ENCODE assay signal across 1 cellular context in genomic region chr18:35972197-35973000, GRCh38.
TF ChIP-seq lines count a peak whose summit lies in the region.

Gene RMP24, plus strand, starts transcription at chr18:35972679.

TF ChIP-seq in H1, 55 proteins besides CTCF, POLR2A, EP300 and RAD21 (continued from another document):
- TF ChIP-seq ATF3 (IDR thresholded peaks at IDR 0.05; ENCODE audit: insufficient read depth, low read depth, low read length): no peak
- TF ChIP-seq, protein P1, sequence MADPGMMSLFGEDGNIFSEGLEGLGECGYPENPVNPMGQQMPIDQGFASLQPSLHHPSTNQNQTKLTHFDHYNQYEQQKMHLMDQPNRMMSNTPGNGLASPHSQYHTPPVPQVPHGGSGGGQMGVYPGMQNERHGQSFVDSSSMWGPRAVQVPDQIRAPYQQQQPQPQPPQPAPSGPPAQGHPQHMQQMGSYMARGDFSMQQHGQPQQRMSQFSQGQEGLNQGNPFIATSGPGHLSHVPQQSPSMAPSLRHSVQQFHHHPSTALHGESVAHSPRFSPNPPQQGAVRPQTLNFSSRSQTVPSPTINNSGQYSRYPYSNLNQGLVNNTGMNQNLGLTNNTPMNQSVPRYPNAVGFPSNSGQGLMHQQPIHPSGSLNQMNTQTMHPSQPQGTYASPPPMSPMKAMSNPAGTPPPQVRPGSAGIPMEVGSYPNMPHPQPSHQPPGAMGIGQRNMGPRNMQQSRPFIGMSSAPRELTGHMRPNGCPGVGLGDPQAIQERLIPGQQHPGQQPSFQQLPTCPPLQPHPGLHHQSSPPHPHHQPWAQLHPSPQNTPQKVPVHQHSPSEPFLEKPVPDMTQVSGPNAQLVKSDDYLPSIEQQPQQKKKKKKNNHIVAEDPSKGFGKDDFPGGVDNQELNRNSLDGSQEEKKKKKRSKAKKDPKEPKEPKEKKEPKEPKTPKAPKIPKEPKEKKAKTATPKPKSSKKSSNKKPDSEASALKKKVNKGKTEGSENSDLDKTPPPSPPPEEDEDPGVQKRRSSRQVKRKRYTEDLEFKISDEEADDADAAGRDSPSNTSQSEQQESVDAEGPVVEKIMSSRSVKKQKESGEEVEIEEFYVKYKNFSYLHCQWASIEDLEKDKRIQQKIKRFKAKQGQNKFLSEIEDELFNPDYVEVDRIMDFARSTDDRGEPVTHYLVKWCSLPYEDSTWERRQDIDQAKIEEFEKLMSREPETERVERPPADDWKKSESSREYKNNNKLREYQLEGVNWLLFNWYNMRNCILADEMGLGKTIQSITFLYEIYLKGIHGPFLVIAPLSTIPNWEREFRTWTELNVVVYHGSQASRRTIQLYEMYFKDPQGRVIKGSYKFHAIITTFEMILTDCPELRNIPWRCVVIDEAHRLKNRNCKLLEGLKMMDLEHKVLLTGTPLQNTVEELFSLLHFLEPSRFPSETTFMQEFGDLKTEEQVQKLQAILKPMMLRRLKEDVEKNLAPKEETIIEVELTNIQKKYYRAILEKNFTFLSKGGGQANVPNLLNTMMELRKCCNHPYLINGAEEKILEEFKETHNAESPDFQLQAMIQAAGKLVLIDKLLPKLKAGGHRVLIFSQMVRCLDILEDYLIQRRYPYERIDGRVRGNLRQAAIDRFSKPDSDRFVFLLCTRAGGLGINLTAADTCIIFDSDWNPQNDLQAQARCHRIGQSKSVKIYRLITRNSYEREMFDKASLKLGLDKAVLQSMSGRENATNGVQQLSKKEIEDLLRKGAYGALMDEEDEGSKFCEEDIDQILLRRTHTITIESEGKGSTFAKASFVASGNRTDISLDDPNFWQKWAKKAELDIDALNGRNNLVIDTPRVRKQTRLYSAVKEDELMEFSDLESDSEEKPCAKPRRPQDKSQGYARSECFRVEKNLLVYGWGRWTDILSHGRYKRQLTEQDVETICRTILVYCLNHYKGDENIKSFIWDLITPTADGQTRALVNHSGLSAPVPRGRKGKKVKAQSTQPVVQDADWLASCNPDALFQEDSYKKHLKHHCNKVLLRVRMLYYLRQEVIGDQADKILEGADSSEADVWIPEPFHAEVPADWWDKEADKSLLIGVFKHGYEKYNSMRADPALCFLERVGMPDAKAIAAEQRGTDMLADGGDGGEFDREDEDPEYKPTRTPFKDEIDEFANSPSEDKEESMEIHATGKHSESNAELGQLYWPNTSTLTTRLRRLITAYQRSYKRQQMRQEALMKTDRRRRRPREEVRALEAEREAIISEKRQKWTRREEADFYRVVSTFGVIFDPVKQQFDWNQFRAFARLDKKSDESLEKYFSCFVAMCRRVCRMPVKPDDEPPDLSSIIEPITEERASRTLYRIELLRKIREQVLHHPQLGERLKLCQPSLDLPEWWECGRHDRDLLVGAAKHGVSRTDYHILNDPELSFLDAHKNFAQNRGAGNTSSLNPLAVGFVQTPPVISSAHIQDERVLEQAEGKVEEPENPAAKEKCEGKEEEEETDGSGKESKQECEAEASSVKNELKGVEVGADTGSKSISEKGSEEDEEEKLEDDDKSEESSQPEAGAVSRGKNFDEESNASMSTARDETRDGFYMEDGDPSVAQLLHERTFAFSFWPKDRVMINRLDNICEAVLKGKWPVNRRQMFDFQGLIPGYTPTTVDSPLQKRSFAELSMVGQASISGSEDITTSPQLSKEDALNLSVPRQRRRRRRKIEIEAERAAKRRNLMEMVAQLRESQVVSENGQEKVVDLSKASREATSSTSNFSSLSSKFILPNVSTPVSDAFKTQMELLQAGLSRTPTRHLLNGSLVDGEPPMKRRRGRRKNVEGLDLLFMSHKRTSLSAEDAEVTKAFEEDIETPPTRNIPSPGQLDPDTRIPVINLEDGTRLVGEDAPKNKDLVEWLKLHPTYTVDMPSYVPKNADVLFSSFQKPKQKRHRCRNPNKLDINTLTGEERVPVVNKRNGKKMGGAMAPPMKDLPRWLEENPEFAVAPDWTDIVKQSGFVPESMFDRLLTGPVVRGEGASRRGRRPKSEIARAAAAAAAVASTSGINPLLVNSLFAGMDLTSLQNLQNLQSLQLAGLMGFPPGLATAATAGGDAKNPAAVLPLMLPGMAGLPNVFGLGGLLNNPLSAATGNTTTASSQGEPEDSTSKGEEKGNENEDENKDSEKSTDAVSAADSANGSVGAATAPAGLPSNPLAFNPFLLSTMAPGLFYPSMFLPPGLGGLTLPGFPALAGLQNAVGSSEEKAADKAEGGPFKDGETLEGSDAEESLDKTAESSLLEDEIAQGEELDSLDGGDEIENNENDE (IDR thresholded peaks at IDR 0.05; ENCODE audit: insufficient replicate concordance, low read length): no peak
- no peak for TF ChIP-seq POU5F1 (IDR thresholded peaks at IDR 0.05; ENCODE audit: low read depth, low read length)
- no peak for TF ChIP-seq BRCA1 (IDR thresholded peaks at IDR 0.05; ENCODE audit: low read depth, low read length)
- TF ChIP-seq, protein P2, sequence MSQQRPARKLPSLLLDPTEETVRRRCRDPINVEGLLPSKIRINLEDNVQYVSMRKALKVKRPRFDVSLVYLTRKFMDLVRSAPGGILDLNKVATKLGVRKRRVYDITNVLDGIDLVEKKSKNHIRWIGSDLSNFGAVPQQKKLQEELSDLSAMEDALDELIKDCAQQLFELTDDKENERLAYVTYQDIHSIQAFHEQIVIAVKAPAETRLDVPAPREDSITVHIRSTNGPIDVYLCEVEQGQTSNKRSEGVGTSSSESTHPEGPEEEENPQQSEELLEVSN (IDR thresholded peaks at IDR 0.05): peak; percentile 55; the same call in 1 of the 2 replicates
- no peak for TF ChIP-seq TEAD4 (IDR thresholded peaks at IDR 0.05; ENCODE audit: low read depth, low read length)
- no peak for TF ChIP-seq BCL11A (IDR thresholded peaks at IDR 0.05; ENCODE audit: low read depth in 2 of 2, low read length in 2 of 2)
- no peak for TF ChIP-seq NRF1 (IDR thresholded peaks at IDR 0.05; ENCODE audit: low read depth, low read length)
- no peak for TF ChIP-seq CBX5 (IDR thresholded peaks at IDR 0.05; ENCODE audit: low read depth, low read length)
- TF ChIP-seq JUN (IDR thresholded peaks at IDR 0.05; ENCODE audit: low read depth, low read length): 0 out of 2 replicates have a peak, but pooled peaks have one; percentile 31
- TF ChIP-seq RXRA (IDR thresholded peaks at IDR 0.05; ENCODE audit: insufficient read depth, low read depth, low read length): no peak
- TF ChIP-seq CHD2 (IDR thresholded peaks at IDR 0.05; ENCODE audit: low read length): peak; percentile 68
- TF ChIP-seq KDM5A (IDR thresholded peaks at IDR 0.05; ENCODE audit: low read length): peak; percentile 68
- TF ChIP-seq CREB1 (IDR thresholded peaks at IDR 0.05): peak; percentile 82
- TF ChIP-seq RNF2 (IDR thresholded peaks at IDR 0.05; ENCODE audit: borderline replicate concordance, low read depth, low read length, missing control alignments, poor library complexity, severe bottlenecking): no peak
- TF ChIP-seq JUND (IDR thresholded peaks at IDR 0.05; ENCODE audit: low read length): peak; percentile 50; the same call in 1 of the 2 replicates
- no peak for TF ChIP-seq SUZ12 (IDR thresholded peaks at IDR 0.05; ENCODE audit: low read length)
- TF ChIP-seq TCF12 (IDR thresholded peaks at IDR 0.05; ENCODE audit: low read depth, low read length): peak; percentile 71; the same call in 1 of the 2 replicates
- TF ChIP-seq KDM1A (IDR thresholded peaks at IDR 0.05; ENCODE audit: borderline replicate concordance, low read length): 0 out of 2 replicates have a peak, but pooled peaks have one; percentile 2
- peak; percentile 91 for TF ChIP-seq ASH2L (IDR thresholded peaks at IDR 0.05; ENCODE audit: low read length)
- peak; percentile 80; the same call in 1 of the 2 replicates for TF ChIP-seq EGR1 (IDR thresholded peaks at IDR 0.05; ENCODE audit: borderline replicate concordance, low read depth, low read length)
- 0 out of 2 replicates have a peak, but pooled peaks have one; percentile 41 for TF ChIP-seq SP4 (IDR thresholded peaks at IDR 0.05; ENCODE audit: low read length)
- TF ChIP-seq YY1 (IDR thresholded peaks at IDR 0.05; ENCODE audit: low read depth, low read length): 0 out of 2 replicates have a peak, but pooled peaks have one; percentile 13
- peak; percentile 76 for TF ChIP-seq PHF8 (conservative IDR thresholded peaks at IDR 0.05; ENCODE audit: low read depth, low read length)
